In the genomic region with DNA sequence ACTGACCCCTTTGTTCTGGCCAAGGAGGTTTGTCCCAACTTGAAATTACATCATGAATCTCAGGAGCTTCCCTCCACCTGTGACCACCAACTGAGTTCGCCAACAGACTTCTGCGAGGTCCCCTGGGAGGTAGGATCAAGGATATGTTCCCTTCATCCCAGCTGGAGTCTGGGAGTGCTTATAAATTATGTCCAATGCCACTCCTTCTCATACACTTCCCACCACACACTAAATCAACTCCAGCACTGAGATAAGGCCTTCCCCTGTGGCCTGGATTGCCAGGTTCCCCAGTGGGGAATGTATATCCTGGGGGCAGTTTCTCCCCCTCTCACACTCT, we compare ENCODE assay signal across 17 cellular contexts.
A peak's percentile ranks its signal among the peaks of the same experiment; 100 is the strongest.
DNase-seq lines count a peak whose midpoint lies in the region; ATAC-seq, FAIRE-seq and TF ChIP-seq lines count a peak whose summit lies in the region.
"Had no signal": no experiment of that assay in that cellular context is flagged by ENCODE, and none has a peak within 500 bp of the region (broad histone marks: within the 10 kb centered on the region; RNA-seq: fewer than 3 reads in every experiment).

No MANE protein-coding gene starts in this region.

- in situ Hi-C loops in IMR-90 (cut with MboI; ENCODE audit: low sequenced_read_pairs) = no loop called here

- POLR2A ChIA-PET in IMR-90 (lab: Charles Lee; ENCODE audit: unreplicated experiment) = no interaction called here

- H3K4ac ChIP-seq in IMR-90 (ENCODE audit: low read depth, low read length) = no peak overlapping the region
- no peak overlapping the region for H3K4ac ChIP-seq in trophoblast cell (ENCODE audit: low read depth, low read length)

- H3K18ac ChIP-seq in IMR-90 (ENCODE audit: low read depth, low read length) = no peak overlapping the region
- no peak overlapping the region for H3K18ac ChIP-seq in trophoblast cell (ENCODE audit: low read length)

- TF ChIP-seq CTCF in IMR-90 (conservative IDR thresholded peaks at IDR 0.05; ENCODE audit: low read depth, low read length) (no peak), astrocyte (IDR thresholded peaks at IDR 0.05; ENCODE audit: insufficient read depth, low read depth, low read length) (no peak)

- no peak overlapping the region for H3K27ac Mint-ChIP-seq in astrocyte (ENCODE audit: unreplicated experiment)
- H3K27ac Mint-ChIP-seq: IgD-negative memory B cell, T-helper 17 cell had no signal

- H3K4me3 Mint-ChIP-seq in astrocyte (ENCODE audit: unreplicated experiment) = no peak overlapping the region
- H3K4me3 Mint-ChIP-seq: IgD-negative memory B cell, T-helper 17 cell had no signal

- peaks cover 5% of the 10 kb centered on the region for H3K4me1 Mint-ChIP-seq in astrocyte (ENCODE audit: low read depth, unreplicated experiment)
- H3K4me1 Mint-ChIP-seq: IgD-negative memory B cell, T-helper 17 cell had no signal

- H4K20me1 ChIP-seq in IMR-90 (ENCODE audit: insufficient read depth, low read length) = no peaks in the 10 kb centered on the region
- no peaks in the 10 kb centered on the region for H4K20me1 ChIP-seq in astrocyte (ENCODE audit: insufficient read depth, low read length)

- H2BK120ac ChIP-seq in IMR-90 (ENCODE audit: low read depth, low read length) (no peak overlapping the region), trophoblast cell (ENCODE audit: insufficient read depth, low read length, poor library complexity) (no peak overlapping the region)

- H4K8ac ChIP-seq in IMR-90 (ENCODE audit: low read depth in 2 of 2, low read length in 2 of 2) (no peak overlapping the region), trophoblast cell (ENCODE audit: low read depth, low read length) (no peak overlapping the region)

- H3K9ac ChIP-seq in IMR-90 (ENCODE audit: low read depth, low read length) (no peak overlapping the region), astrocyte (ENCODE audit: low read length) (no peak overlapping the region), trophoblast cell (ENCODE audit: low read length) (no peak overlapping the region)

- H3K9me3 ChIP-seq in IMR-90 (ENCODE audit: control insufficient read depth, insufficient read depth, low read length) (no peaks in the 10 kb centered on the region; the same call in 1 of the 2 replicates), astrocyte (ENCODE audit: insufficient read depth, low read depth, low read length) (no peaks in the 10 kb centered on the region), trophoblast cell (ENCODE audit: insufficient read depth, low read depth, low read length) (peaks cover 2% of the 10 kb centered on the region)

- H2AK9ac ChIP-seq in IMR-90 (replicated peaks; ENCODE audit: low read depth, low read length, poor library complexity) = no peak overlapping the region

- H3K23ac ChIP-seq in IMR-90 (ENCODE audit: low read depth, low read length) = no peak overlapping the region
- H3K23ac ChIP-seq in trophoblast cell (ENCODE audit: low read length) = no peak overlapping the region

- no TSS peak for BruUV-seq in IMR-90 (replicated peaks; lab: Mats Ljungman, UMichigan)

- peak overlapping the region; percentile 38 for H2AFZ ChIP-seq in IMR-90 (replicated peaks; ENCODE audit: low read length, poor library complexity)
- H2AFZ ChIP-seq in astrocyte (ENCODE audit: low read depth, low read length) = peak overlapping the region; percentile 2
- no peak overlapping the region for H2AFZ ChIP-seq in trophoblast cell (ENCODE audit: insufficient read depth, low read length, poor library complexity)

- ATAC-seq in IMR-90 (ENCODE audit: low read depth) (no peak), HG02642 (IDR thresholded peaks at IDR 0.05; ENCODE audit: poor library complexity, unreplicated experiment) (no peak), HG02623 (IDR thresholded peaks at IDR 0.05; ENCODE audit: unreplicated experiment) (no peak), GM18519 (IDR thresholded peaks at IDR 0.05; ENCODE audit: low FRiP score, unreplicated experiment) (no peak)
- ATAC-seq: A549, T-helper 17 cell had no signal

- DNase-seq in NCI-H82 (lab: John Stamatoyannopoulos, UW) (peak; percentile 45), NCI-H82 treated with DMSO at 0.1 percent for 48 hours (lab: John Stamatoyannopoulos, UW; ENCODE audit: unreplicated experiment) (no peak), IMR-90 (no peak), astrocyte (ENCODE audit: low read depth) (peak; percentile 16), trophoblast cell (no peak)
- DNase-seq: NCI-H2029 treated with DMSO at 0.1 percent for 48 hours, NCI-H526, OCI-M1, RPMI8226, SIG-M5, T-helper 17 cell had no signal

- intact Hi-C loops in IMR-90 (cut with micrococcal nuclease) = no loop called here

- CTCF ChIA-PET in IMR-90 (lab: Yijun Ruan, JAX) = no interaction called here

- H3K56ac ChIP-seq in IMR-90 (ENCODE audit: extremely low read depth, insufficient read depth, low read length) = no peak overlapping the region

- no peaks in the 10 kb centered on the region for H3K27me3 Mint-ChIP-seq in astrocyte (ENCODE audit: low read depth, unreplicated experiment)
- H3K27me3 Mint-ChIP-seq: IgD-negative memory B cell, T-helper 17 cell had no signal

- H3K9me1 ChIP-seq in IMR-90 (ENCODE audit: insufficient read depth, low read length) = no peaks in the 10 kb centered on the region

- no peak overlapping the region for H4K5ac ChIP-seq in IMR-90 (ENCODE audit: low read depth, low read length)

- TF ChIP-seq RAD21 in IMR-90 (IDR thresholded peaks at IDR 0.05; ENCODE audit: low read length) = no peak

- no peak overlapping the region for H2BK12ac ChIP-seq in trophoblast cell (ENCODE audit: low read length)

- H2AK5ac ChIP-seq in IMR-90 (ENCODE audit: low read depth, low read length) (no peak overlapping the region), trophoblast cell (ENCODE audit: low read length) (no peak overlapping the region)

- H3K27ac ChIP-seq in IMR-90 (ENCODE audit: insufficient read depth, low read length) (no peak overlapping the region), astrocyte (ENCODE audit: low read depth, low read length) (no peak overlapping the region), trophoblast cell (ENCODE audit: low read depth, low read length) (no peak overlapping the region)
- H3K27ac ChIP-seq: A549, C4-2B had no signal

- H4K91ac ChIP-seq in IMR-90 (ENCODE audit: insufficient read depth, low read depth, low read length) (no peak overlapping the region), trophoblast cell (ENCODE audit: low read depth, low read length) (peak overlapping the region; percentile 21)

- H3K4me3 ChIP-seq in IMR-90 (ENCODE audit: insufficient read depth, low read depth, low read length) = no peak overlapping the region
- no peak overlapping the region for H3K4me3 ChIP-seq in astrocyte (ENCODE audit: insufficient read depth, low read depth, low read length)
- H3K4me3 ChIP-seq in trophoblast cell (ENCODE audit: low read depth, low read length) = peak overlapping the region; percentile 27
- H3K4me3 ChIP-seq: A549 had no signal

- H3K36me3 Mint-ChIP-seq in astrocyte (ENCODE audit: low read depth, unreplicated experiment) = no peaks in the 10 kb centered on the region
- H3K36me3 Mint-ChIP-seq: IgD-negative memory B cell had no signal

- H3K36me3 ChIP-seq in IMR-90 (ENCODE audit: control insufficient read depth, insufficient read depth, low read length) (no peaks in the 10 kb centered on the region), astrocyte (ENCODE audit: insufficient read depth, low read length) (no peaks in the 10 kb centered on the region), trophoblast cell (ENCODE audit: control insufficient read depth in 1 of 2, insufficient read depth in 2 of 2, low read length in 2 of 2) (no peaks in the 10 kb centered on the region)

- H3K27me3 ChIP-seq in IMR-90 (ENCODE audit: control insufficient read depth, insufficient read depth, low read length) = no peaks in the 10 kb centered on the region
- H3K27me3 ChIP-seq in astrocyte (ENCODE audit: insufficient read depth, low read length) = no peaks in the 10 kb centered on the region
- no peaks in the 10 kb centered on the region for H3K27me3 ChIP-seq in trophoblast cell (ENCODE audit: insufficient read depth, low read length)

- H2BK15ac ChIP-seq in IMR-90 (ENCODE audit: low read depth, low read length) = no peak overlapping the region

- no peak overlapping the region for H2BK5ac ChIP-seq in IMR-90 (ENCODE audit: low read depth, low read length, poor library complexity, severe bottlenecking)
- H2BK5ac ChIP-seq in trophoblast cell (ENCODE audit: low read depth, low read length, poor library complexity) = no peak overlapping the region

- H2BK20ac ChIP-seq in IMR-90 (ENCODE audit: low read depth, low read length) = no peak overlapping the region

- no peak overlapping the region for H3K4me2 ChIP-seq in IMR-90 (ENCODE audit: low read depth, low read length)
- H3K4me2 ChIP-seq in astrocyte (ENCODE audit: low read length) = no peak overlapping the region
- H3K4me2 ChIP-seq in trophoblast cell (ENCODE audit: low read length) = no peak overlapping the region
- H3K4me2 ChIP-seq: A549 had no signal

- no peak overlapping the region for H4K12ac ChIP-seq in trophoblast cell (ENCODE audit: low read depth, low read length)

- dilution Hi-C loops in IMR-90 (cut with HindIII; ENCODE audit: low sequenced_read_pairs, unreplicated experiment) = no loop called here

- H3K14ac ChIP-seq in IMR-90 (replicated peaks; ENCODE audit: low read depth, low read length) = no peak overlapping the region
- H3K14ac ChIP-seq in trophoblast cell (ENCODE audit: low read length) = no peak overlapping the region

- H3K4me1 ChIP-seq in IMR-90 (ENCODE audit: control insufficient read depth, insufficient read depth, low read length) = peaks cover 2% of the 10 kb centered on the region; the same call in 1 of the 2 replicates
- no peaks in the 10 kb centered on the region for H3K4me1 ChIP-seq in astrocyte (ENCODE audit: insufficient read depth, low read length)
- peaks cover 10 to 12% of the 10 kb centered on the region in 2 experiments for H3K4me1 ChIP-seq in trophoblast cell (ENCODE audit: control insufficient read depth in 1 of 2, insufficient read depth in 2 of 2, low read length in 2 of 2)
- H3K4me1 ChIP-seq: A549 had no signal

- no CpG with 5 or more reads among the region's 2 CpGs for WGBS in IMR-90 (ENCODE audit: extremely low coverage in 2 of 2, insufficient read length in 1 of 2), 2 experiments
- no CpG with 5 or more reads among the region's 2 CpGs for WGBS in trophoblast cell (ENCODE audit: extremely low coverage, insufficient coverage, insufficient read length)

- H3K9me3 Mint-ChIP-seq in astrocyte (ENCODE audit: unreplicated experiment) = peaks cover 12% of the 10 kb centered on the region

- H3K79me2 ChIP-seq in astrocyte (ENCODE audit: insufficient read depth, low read length) = no peaks in the 10 kb centered on the region
- no peaks in the 10 kb centered on the region for H3K79me2 ChIP-seq in trophoblast cell (ENCODE audit: control insufficient read depth, insufficient read depth, low read length, poor library complexity)

- FAIRE-seq in astrocyte (lab: Jason Lieb, UNC) = no peak
- FAIRE-seq: A549 had no signal

- H3K79me1 ChIP-seq in IMR-90 (ENCODE audit: low read depth in 1 of 2, low read length in 2 of 2) (no peaks in the 10 kb centered on the region), trophoblast cell (ENCODE audit: low read length) (peaks cover 2% of the 10 kb centered on the region)

- TF ChIP-seq POLR2A in IMR-90 (IDR thresholded peaks at IDR 0.05; ENCODE audit: low read depth, low read length) = no peak

TF ChIP-seq in IMR-90, 13 proteins besides CTCF, POLR2A, EP300 and RAD21 (continues in another document):
- no peak for TF ChIP-seq RCOR1 (IDR thresholded peaks at IDR 0.05; ENCODE audit: insufficient replicate concordance, low read length)
- no peak for TF ChIP-seq MAFK (IDR thresholded peaks at IDR 0.05; ENCODE audit: low read depth, low read length)
- no peak for TF ChIP-seq BHLHE40 (IDR thresholded peaks at IDR 0.05; ENCODE audit: low read depth, low read length)

Comparison
In these comparisons a context has a peak if more than half of its experiments do, and no peak if none do; other contexts are left out.
1. DNase-seq: peak in NCI-H82 (single experiment) and astrocyte (single experiment); none in NCI-H82 treated with DMSO at 0.1 percent for 48 hours (single experiment), IMR-90 (single experiment) and trophoblast cell (0 of 2).